Comparison of ENCODE assay signal across 1 cellular context in the genomic region with DNA sequence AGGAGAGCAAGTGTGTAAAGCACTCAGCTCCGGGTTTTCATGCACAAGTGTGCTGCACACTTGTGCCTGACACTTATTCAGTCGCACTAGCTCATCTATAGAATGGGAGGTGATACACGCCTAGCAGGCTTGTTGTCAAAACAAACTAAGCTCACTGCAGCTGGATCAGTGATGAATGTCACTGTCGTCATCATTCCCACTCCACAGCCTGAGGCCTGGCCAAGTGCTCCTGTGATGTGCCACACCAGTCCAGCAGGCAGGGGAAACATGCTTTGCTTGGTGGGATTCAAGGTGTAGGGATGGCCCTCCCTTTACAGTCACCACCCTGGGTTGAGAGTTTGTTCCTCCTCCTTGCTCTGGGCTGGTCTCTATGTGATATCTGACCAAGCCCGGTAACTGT.
TF ChIP-seq lines count a peak whose summit lies in the region.

No MANE protein-coding gene starts in this region.

TF ChIP-seq in HepG2, 621 proteins besides CTCF, POLR2A, EP300 and RAD21:
- TF ChIP-seq, protein P1, sequence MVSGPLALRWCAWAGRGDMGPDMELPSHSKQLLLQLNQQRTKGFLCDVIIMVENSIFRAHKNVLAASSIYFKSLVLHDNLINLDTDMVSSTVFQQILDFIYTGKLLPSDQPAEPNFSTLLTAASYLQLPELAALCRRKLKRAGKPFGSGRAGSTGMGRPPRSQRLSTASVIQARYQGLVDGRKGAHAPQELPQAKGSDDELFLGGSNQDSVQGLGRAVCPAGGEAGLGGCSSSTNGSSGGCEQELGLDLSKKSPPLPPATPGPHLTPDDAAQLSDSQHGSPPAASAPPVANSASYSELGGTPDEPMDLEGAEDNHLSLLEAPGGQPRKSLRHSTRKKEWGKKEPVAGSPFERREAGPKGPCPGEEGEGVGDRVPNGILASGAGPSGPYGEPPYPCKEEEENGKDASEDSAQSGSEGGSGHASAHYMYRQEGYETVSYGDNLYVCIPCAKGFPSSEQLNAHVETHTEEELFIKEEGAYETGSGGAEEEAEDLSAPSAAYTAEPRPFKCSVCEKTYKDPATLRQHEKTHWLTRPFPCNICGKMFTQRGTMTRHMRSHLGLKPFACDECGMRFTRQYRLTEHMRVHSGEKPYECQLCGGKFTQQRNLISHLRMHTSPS (CRISPR knock-in tag; IDR thresholded peaks at IDR 0.05; ENCODE audit: low read depth): no peak
- TF ChIP-seq ZNF232 (CRISPR knock-in tag; IDR thresholded peaks at IDR 0.05; ENCODE audit: borderline replicate concordance) (no peak), RCOR2 (CRISPR knock-in tag; IDR thresholded peaks at IDR 0.05) (no peak), ZNF296 (CRISPR knock-in tag; conservative IDR thresholded peaks at IDR 0.05) (0 out of 2 replicates have a peak, but pooled peaks have one; percentile 18), ZNF432 (CRISPR knock-in tag; IDR thresholded peaks at IDR 0.05; ENCODE audit: borderline replicate concordance) (no peak), PHF20 (CRISPR knock-in tag; IDR thresholded peaks at IDR 0.05) (0 out of 2 replicates have a peak, but pooled peaks have one; percentile 24), ZNF614 (CRISPR knock-in tag; IDR thresholded peaks at IDR 0.05; ENCODE audit: borderline replicate concordance) (no peak), ELF1 (CRISPR knock-in tag; IDR thresholded peaks at IDR 0.05) (no peak), DPF2 (CRISPR knock-in tag; IDR thresholded peaks at IDR 0.05; ENCODE audit: borderline replicate concordance, low read depth) (no peak)
